Comparison of ENCODE assay signal across 21 cellular contexts in genomic region chr12:85627584-85627983, GRCh38.
A peak's percentile ranks its signal among the peaks of the same experiment; 100 is the strongest.
DNase-seq lines count a peak whose midpoint lies in the region; ATAC-seq, FAIRE-seq and TF ChIP-seq lines count a peak whose summit lies in the region.
"Had no signal": no experiment of that assay in that cellular context is flagged by ENCODE, and none has a peak within 500 bp of the region (broad histone marks: within the 10 kb centered on the region; RNA-seq: fewer than 3 reads in every experiment).

No MANE protein-coding gene starts in this region.

- 97 to 100% methylated on average over 2 of the region's 2 CpGs for WGBS in endodermal cell (ENCODE audit: insufficient coverage in 1 of 2, insufficient read length in 1 of 2), 2 experiments

- H3K36me3 Mint-ChIP-seq in astrocyte (ENCODE audit: low read depth, unreplicated experiment) (no peaks in the 10 kb centered on the region), endodermal cell (ENCODE audit: low read depth) (no peaks in the 10 kb centered on the region)

- no peak for FAIRE-seq in astrocyte (lab: Jason Lieb, UNC)
- no peak for FAIRE-seq in frontal cortex (lab: Jason Lieb, UNC)
- FAIRE-seq: GM12878 had no signal

- H3K4me1 Mint-ChIP-seq in astrocyte (ENCODE audit: low read depth, unreplicated experiment) (peaks cover 16% of the 10 kb centered on the region), endodermal cell (peaks cover 4% of the 10 kb centered on the region)
- H3K4me1 Mint-ChIP-seq: T-helper 17 cell had no signal

- peak; percentile 57 for DNase-seq in AG09319 (ENCODE audit: extremely low read depth, low read depth)
- peak; percentile 63 for DNase-seq in HS-5 (ENCODE audit: low read depth)
- peak; percentile 89 for DNase-seq in astrocyte (ENCODE audit: low read depth)
- DNase-seq in fibroblast of villous mesenchyme (ENCODE audit: low read depth), result peak; percentile 44
- DNase-seq in DMS114 treated with DMSO at 0.1 percent for 48 hours (lab: John Stamatoyannopoulos, UW; ENCODE audit: unreplicated experiment), result no peak
- no peak for DNase-seq in endodermal cell
- DNase-seq in frontal cortex (ENCODE audit: low spot score in 2 of 2), result no peak
- DNase-seq: activated CD4-positive, alpha-beta T cell treated with anti-CD3 and anti-CD28 coated beads for 4 hours; activated T-cell treated with anti-CD3 and anti-CD28 coated beads, Interleukin-2, amount 50 U/mL, for 4 hours; amygdala; BE2C; DMS79 treated with DMSO at 0.1 percent for 48 hours; Karpas-422; NCI-H1694 treated with DMSO at 0.1 percent for 48 hours; NCI-H524; T-helper 17 cell had no signal

- H3K4me2 ChIP-seq in astrocyte (ENCODE audit: low read length), result peak overlapping the region; percentile 35

- H3K27me3 ChIP-seq in astrocyte (ENCODE audit: insufficient read depth, low read length), result no peaks in the 10 kb centered on the region
- H3K27me3 ChIP-seq in endodermal cell (ENCODE audit: control insufficient read depth, insufficient read depth, low read length, poor library complexity, severe bottlenecking), result no peaks in the 10 kb centered on the region
- H3K27me3 ChIP-seq: BE2C had no signal

- H3K4me3 ChIP-seq in astrocyte (ENCODE audit: insufficient read depth, low read depth, low read length), result no peak overlapping the region
- no peak overlapping the region for H3K4me3 ChIP-seq in fibroblast of villous mesenchyme (ENCODE audit: low read depth, low read length)
- H3K4me3 ChIP-seq in endodermal cell (ENCODE audit: low read length), result no peak overlapping the region
- H3K4me3 ChIP-seq: GM12878, thoracic aorta had no signal

- H3K4me1 ChIP-seq in astrocyte (ENCODE audit: insufficient read depth, low read length) (peaks cover 17% of the 10 kb centered on the region), endodermal cell (ENCODE audit: control insufficient read depth, insufficient read depth, low read length) (no peaks in the 10 kb centered on the region)
- H3K4me1 ChIP-seq: BE2C had no signal

- peak overlapping the region; percentile 76 for H3K27ac ChIP-seq in astrocyte (ENCODE audit: low read depth, low read length)
- no peak overlapping the region for H3K27ac ChIP-seq in endodermal cell (ENCODE audit: low read depth, low read length)
- H3K27ac ChIP-seq: thoracic aorta had no signal

- no peaks in the 10 kb centered on the region for H3K9me3 ChIP-seq in astrocyte (ENCODE audit: insufficient read depth, low read depth, low read length)
- no peaks in the 10 kb centered on the region for H3K9me3 ChIP-seq in endodermal cell (ENCODE audit: control insufficient read depth, low read length)
- H3K9me3 ChIP-seq: BE2C, thoracic aorta had no signal

- H3K9me3 Mint-ChIP-seq in astrocyte (ENCODE audit: unreplicated experiment) (no peaks in the 10 kb centered on the region), endodermal cell (no peaks in the 10 kb centered on the region)

- ATAC-seq in GM21381 (IDR thresholded peaks at IDR 0.05; ENCODE audit: unreplicated experiment), result no peak
- ATAC-seq: activated T-cell treated with anti-CD3 and anti-CD28 coated beads, Interleukin-2, amount 50 U/mL, for 4 hours; GM12878; Panc1; T-helper 17 cell had no signal

- no peaks in the 10 kb centered on the region for H3K79me2 ChIP-seq in astrocyte (ENCODE audit: insufficient read depth, low read length)

- H3K27ac Mint-ChIP-seq in astrocyte (ENCODE audit: unreplicated experiment) (no peak overlapping the region), endodermal cell (no peak overlapping the region)
- H3K27ac Mint-ChIP-seq: progenitor cell of endocrine pancreas, T-helper 17 cell had no signal

- H3K9ac ChIP-seq in astrocyte (ENCODE audit: low read length), result no peak overlapping the region
- no peak overlapping the region for H3K9ac ChIP-seq in endodermal cell (ENCODE audit: extremely low read depth, low read length, poor library complexity, severe bottlenecking)

- H3K4me3 Mint-ChIP-seq in astrocyte (ENCODE audit: unreplicated experiment) (no peak overlapping the region), endodermal cell (no peak overlapping the region)
- H3K4me3 Mint-ChIP-seq: activated T-cell treated with anti-CD3 and anti-CD28 coated beads, Interleukin-2, amount 50 U/mL, for 4 hours; T-helper 17 cell had no signal

- H2AFZ ChIP-seq in astrocyte (ENCODE audit: low read depth, low read length), result no peak overlapping the region

- no peak for TF ChIP-seq CTCF in AG09319 (IDR thresholded peaks at IDR 0.05; ENCODE audit: low read depth, low read length)
- TF ChIP-seq CTCF in astrocyte (IDR thresholded peaks at IDR 0.05; ENCODE audit: insufficient read depth, low read depth, low read length), result no peak
- TF ChIP-seq CTCF in fibroblast of villous mesenchyme (IDR thresholded peaks at IDR 0.05; ENCODE audit: insufficient read depth, low read depth, low read length), result no peak
- TF ChIP-seq CTCF in endodermal cell (conservative IDR thresholded peaks at IDR 0.05), result no peak

- H3K36me3 ChIP-seq in astrocyte (ENCODE audit: insufficient read depth, low read length) (no peaks in the 10 kb centered on the region), endodermal cell (ENCODE audit: control insufficient read depth, insufficient read depth, low read length) (no peaks in the 10 kb centered on the region)
- H3K36me3 ChIP-seq: BE2C, thoracic aorta had no signal

- H4K20me1 ChIP-seq in astrocyte (ENCODE audit: insufficient read depth, low read length), result no peaks in the 10 kb centered on the region

- H3K27me3 Mint-ChIP-seq in astrocyte (ENCODE audit: low read depth, unreplicated experiment), result no peaks in the 10 kb centered on the region
- no peaks in the 10 kb centered on the region for H3K27me3 Mint-ChIP-seq in endodermal cell (ENCODE audit: insufficient read depth)
- H3K27me3 Mint-ChIP-seq: progenitor cell of endocrine pancreas, T-helper 17 cell had no signal

Comparison
In these comparisons a context has a peak if more than half of its experiments do, and no peak if none do; other contexts are left out.
1. DNase-seq: peak in AG09319 (single experiment), HS-5 (single experiment), astrocyte (single experiment) and fibroblast of villous mesenchyme (single experiment); none in DMS114 treated with DMSO at 0.1 percent for 48 hours (single experiment), endodermal cell (single experiment) and frontal cortex (0 of 2).